20 cellular contexts compared by ENCODE assay signal in genomic region chr4:8332038-8332857, GRCh38.
DNase-seq lines count a peak whose midpoint lies in the region; ATAC-seq, FAIRE-seq and TF ChIP-seq lines count a peak whose summit lies in the region.
"Had no signal": no experiment of that assay in that cellular context is flagged by ENCODE, and none has a peak within 500 bp of the region (broad histone marks: within the 10 kb centered on the region; RNA-seq: fewer than 3 reads in every experiment).

No MANE protein-coding gene starts in this region.

- no peak for DNase-seq in left ventricle myocardium inferior
- no peak for DNase-seq in heart right ventricle
- DNase-seq in kidney: peak; percentile 46
- peak; percentile 43 for DNase-seq in sigmoid colon
- no peak for DNase-seq in prostate gland (ENCODE audit: low spot score)
- DNase-seq in NCI-H82 treated with DMSO at 0.1 percent for 48 hours (lab: John Stamatoyannopoulos, UW; ENCODE audit: unreplicated experiment): no peak
- DNase-seq in NOMO-1 treated with DMSO at 0.1 percent for 48 hours (lab: John Stamatoyannopoulos, UW; ENCODE audit: unreplicated experiment): no peak
- DNase-seq in NCI-H345 (lab: John Stamatoyannopoulos, UW): no peak
- DNase-seq: AML-193; Calu3; DMS53; HFFc6; MG63; NCI-H1105; NCI-H1694 treated with DMSO at 0.1 percent for 48 hours; NCI-H69; NK-92 treated with Interleukin-12 subunit alpha and Interleukin-12 subunit beta, amount 100 ng/mL, for 24 hours; OCI-M1 had no signal

- H3K4me3 ChIP-seq in left ventricle myocardium inferior: no peak overlapping the region
- H3K4me3 ChIP-seq in heart right ventricle: no peak overlapping the region
- H3K4me3 ChIP-seq in kidney (ENCODE audit: low read length in 2 of 2): no peak overlapping the region
- no peak overlapping the region for H3K4me3 ChIP-seq in sigmoid colon
- no peak overlapping the region for H3K4me3 ChIP-seq in prostate gland
- H3K4me3 ChIP-seq: MG63 had no signal

- H3K27me3 ChIP-seq in left ventricle myocardium inferior (ENCODE audit: low read depth) (no peaks in the 10 kb centered on the region), heart right ventricle (no peaks in the 10 kb centered on the region), sigmoid colon (no peaks in the 10 kb centered on the region), prostate gland (replicated peaks; ENCODE audit: insufficient read depth) (no peaks in the 10 kb centered on the region)
- H3K27me3 ChIP-seq: MG63 had no signal

- intact Hi-C loops in left ventricle myocardium inferior (cut with micrococcal nuclease) (no loop called here), heart right ventricle (cut with DNase I) (loop anchor here in 3 of 10 donors (5.0 to 10.0 kb wide), 2 partner anchors 63 to 70 kb away; no protein-coding TSS in a partner anchor), kidney (cut with DNase I) (no loop called here), sigmoid colon (cut with DNase I) (no loop called here), prostate gland (cut with DNase I) (no loop called here)

- no peak for FAIRE-seq in kidney (lab: Jason Lieb, UNC)
- FAIRE-seq: H54 had no signal

- TF ChIP-seq POLR2A in sigmoid colon (IDR thresholded peaks at IDR 0.05): no peak
- no peak for TF ChIP-seq POLR2A in prostate gland (IDR thresholded peaks at IDR 0.05)

- H3K27ac ChIP-seq in left ventricle myocardium inferior (replicated peaks): peak overlapping the region; percentile 87
- no peak overlapping the region for H3K27ac ChIP-seq in heart right ventricle
- H3K27ac ChIP-seq in kidney (ENCODE audit: low read depth in 2 of 2, low read length in 2 of 2): no peak overlapping the region
- no peak overlapping the region for H3K27ac ChIP-seq in sigmoid colon
- H3K27ac ChIP-seq in prostate gland: no peak overlapping the region
- H3K27ac ChIP-seq: KMS-11 had no signal

- 90 to 94% methylated on average over 12 of the region's 12 CpGs for WGBS in heart right ventricle, 2 donors
- WGBS in sigmoid colon, 2 donors: 79 to 90% methylated on average over 12 of the region's 12 CpGs
- WGBS in prostate gland: 92% methylated on average over 12 of the region's 12 CpGs

- H3K9ac ChIP-seq in kidney (ENCODE audit: low read length in 2 of 2): no peak overlapping the region
- H3K9ac ChIP-seq: KMS-11 had no signal

- ATAC-seq in heart right ventricle: no peak

- H3K4me1 ChIP-seq in left ventricle myocardium inferior (peaks cover 32% of the 10 kb centered on the region), heart right ventricle (peaks cover 3 to 22% (median 16%) of the 10 kb centered on the region in 9 donors), kidney (ENCODE audit: control insufficient read depth in 1 of 2, insufficient read depth in 1 of 2, low read depth in 1 of 2, low read length in 2 of 2) (peaks cover 14 to 16% of the 10 kb centered on the region in 2 donors), sigmoid colon (peaks cover 0 to 16% (median 10%) of the 10 kb centered on the region in 4 donors), prostate gland (replicated peaks) (peaks cover 6% of the 10 kb centered on the region)

- H3K9me3 ChIP-seq in left ventricle myocardium inferior (replicated peaks): no peaks in the 10 kb centered on the region
- H3K9me3 ChIP-seq in heart right ventricle: peaks cover 0 to 13% (median 0%) of the 10 kb centered on the region in 11 donors
- H3K9me3 ChIP-seq in kidney (ENCODE audit: control insufficient read depth in 1 of 2, low read length in 2 of 2): no peaks in the 10 kb centered on the region
- H3K9me3 ChIP-seq in sigmoid colon: peaks cover 0 to 4% (median 0%) of the 10 kb centered on the region in 4 donors
- no peaks in the 10 kb centered on the region for H3K9me3 ChIP-seq in prostate gland
- H3K9me3 ChIP-seq: MG63 had no signal

- TF ChIP-seq CTCF in left ventricle myocardium inferior (IDR thresholded peaks at IDR 0.05; ENCODE audit: borderline replicate concordance) (no peak), heart right ventricle (IDR thresholded peaks at IDR 0.05) (no peak), kidney (IDR thresholded peaks at IDR 0.05; ENCODE audit: borderline replicate concordance, extremely low read depth, insufficient read depth) (no peak), sigmoid colon (IDR thresholded peaks at IDR 0.05) (no peak), prostate gland (IDR thresholded peaks at IDR 0.05) (no peak)

- H3K36me3 ChIP-seq in left ventricle myocardium inferior: no peaks in the 10 kb centered on the region
- no peaks in the 10 kb centered on the region for H3K36me3 ChIP-seq in heart right ventricle
- H3K36me3 ChIP-seq in kidney (ENCODE audit: control insufficient read depth in 1 of 2, insufficient read depth in 2 of 2, low read length in 2 of 2): no peaks in the 10 kb centered on the region
- no peaks in the 10 kb centered on the region for H3K36me3 ChIP-seq in sigmoid colon
- H3K36me3 ChIP-seq in prostate gland: no peaks in the 10 kb centered on the region
- H3K36me3 ChIP-seq: MG63 had no signal

- TF ChIP-seq EP300 in sigmoid colon (IDR thresholded peaks at IDR 0.05): no peak

Comparison
In these comparisons a context has a peak if more than half of its experiments do, and no peak if none do; other contexts are left out.
1. DNase-seq: peak in kidney (single experiment) and sigmoid colon (single experiment); none in left ventricle myocardium inferior (single experiment), heart right ventricle (0 of 2), prostate gland (single experiment), NCI-H82 treated with DMSO at 0.1 percent for 48 hours (single experiment), NOMO-1 treated with DMSO at 0.1 percent for 48 hours (single experiment) and NCI-H345 (single experiment).